1 cellular context compared by ENCODE assay signal in genomic region chr2:3557588-3558204, GRCh38.
TF ChIP-seq lines count a peak whose summit lies in the region.

No MANE protein-coding gene starts in this region.

TF ChIP-seq in HepG2, 621 proteins besides CTCF, POLR2A, EP300 and RAD21 (continues in another document):
- TF ChIP-seq HOXD1 (CRISPR knock-in tag; IDR thresholded peaks at IDR 0.05) (peak; percentile 25; the same call in 1 of the 2 replicates), ZNF552 (CRISPR knock-in tag; IDR thresholded peaks at IDR 0.05; ENCODE audit: borderline replicate concordance) (0 out of 2 replicates have a peak, but pooled peaks have one; percentile 26), RNF2 (conservative IDR thresholded peaks at IDR 0.05; ENCODE audit: low read depth) (no peak), CENPT (CRISPR knock-in tag; IDR thresholded peaks at IDR 0.05; ENCODE audit: low read depth) (peak; percentile 4; the same call in 1 of the 2 replicates), ZNF724P (CRISPR knock-in tag; IDR thresholded peaks at IDR 0.05; ENCODE audit: borderline replicate concordance) (no peak), MAF1 (CRISPR knock-in tag; IDR thresholded peaks at IDR 0.05; ENCODE audit: borderline replicate concordance) (0 out of 2 replicates have a peak, but pooled peaks have one; percentile 59), ZNF550 (CRISPR knock-in tag; IDR thresholded peaks at IDR 0.05; ENCODE audit: borderline replicate concordance) (no peak), ZNF382 (CRISPR knock-in tag; IDR thresholded peaks at IDR 0.05; ENCODE audit: borderline replicate concordance) (no peak), ZKSCAN5 (CRISPR knock-in tag; IDR thresholded peaks at IDR 0.05) (no peak), KLF13 (CRISPR knock-in tag; IDR thresholded peaks at IDR 0.05) (peak; percentile 66; the same call in 1 of the 2 replicates), MEIS2 (CRISPR knock-in tag; IDR thresholded peaks at IDR 0.05) (no peak), ZNF564 (CRISPR knock-in tag; IDR thresholded peaks at IDR 0.05) (peak; percentile 9; the same call in 1 of the 2 replicates), ZHX2 (IDR thresholded peaks at IDR 0.05; ENCODE audit: low read depth) (no peak), ZHX2 (CRISPR knock-in tag; IDR thresholded peaks at IDR 0.05; ENCODE audit: borderline replicate concordance) (0 out of 2 replicates have a peak, but pooled peaks have one; percentile 30), TEF (CRISPR knock-in tag; IDR thresholded peaks at IDR 0.05) (peak; percentile 20; the same call in 1 of the 2 replicates), ZBED4 (CRISPR knock-in tag; IDR thresholded peaks at IDR 0.05; ENCODE audit: borderline replicate concordance) (no peak), ZNF547 (CRISPR knock-in tag; IDR thresholded peaks at IDR 0.05) (no peak), NBN (conservative IDR thresholded peaks at IDR 0.05) (no peak), PRDM15 (CRISPR knock-in tag; IDR thresholded peaks at IDR 0.05) (0 out of 2 replicates have a peak, but pooled peaks have one; percentile 64), ZMYM3 (CRISPR knock-in tag; IDR thresholded peaks at IDR 0.05) (no peak), SMYD3 (CRISPR knock-in tag; IDR thresholded peaks at IDR 0.05) (peak; percentile 5; the same call in 1 of the 2 replicates), HINFP (CRISPR knock-in tag; IDR thresholded peaks at IDR 0.05; ENCODE audit: low read depth) (no peak), LBX2 (CRISPR knock-in tag; IDR thresholded peaks at IDR 0.05; ENCODE audit: borderline replicate concordance) (peak; percentile 63; the same call in 1 of the 2 replicates), FOXA3 (CRISPR knock-in tag; IDR thresholded peaks at IDR 0.05) (no peak), TCF7 (IDR thresholded peaks at IDR 0.05; ENCODE audit: low read depth) (no peak), IRF1 (CRISPR knock-in tag; IDR thresholded peaks at IDR 0.05; ENCODE audit: low read depth) (no peak), ZNF879 (CRISPR knock-in tag; IDR thresholded peaks at IDR 0.05) (0 out of 2 replicates have a peak, but pooled peaks have one; percentile 48), ZSCAN20 (CRISPR knock-in tag; IDR thresholded peaks at IDR 0.05; ENCODE audit: borderline replicate concordance) (peak; percentile 74; the same call in 1 of the 2 replicates), ZNF788 (CRISPR knock-in tag; IDR thresholded peaks at IDR 0.05; ENCODE audit: borderline replicate concordance) (no peak), MYNN (CRISPR knock-in tag; IDR thresholded peaks at IDR 0.05; ENCODE audit: low read depth) (no peak), NFE2L1 (CRISPR knock-in tag; IDR thresholded peaks at IDR 0.05; ENCODE audit: borderline replicate concordance) (0 out of 2 replicates have a peak, but pooled peaks have one; percentile 21), CHD2 (IDR thresholded peaks at IDR 0.05; ENCODE audit: low read depth, low read length) (no peak), NFIC (IDR thresholded peaks at IDR 0.05; ENCODE audit: low read length) (0 out of 2 replicates have a peak, but pooled peaks have one; percentile 20), NKX3-1 (CRISPR knock-in tag; IDR thresholded peaks at IDR 0.05) (0 out of 2 replicates have a peak, but pooled peaks have one; percentile 26), ZNF597 (CRISPR knock-in tag; IDR thresholded peaks at IDR 0.05) (0 out of 2 replicates have a peak, but pooled peaks have one; percentile 18), JUND (CRISPR knock-in tag; IDR thresholded peaks at IDR 0.05) (peak; percentile 41; the same call in 1 of the 2 replicates), ZNF749 (CRISPR knock-in tag; IDR thresholded peaks at IDR 0.05; ENCODE audit: borderline replicate concordance) (0 out of 2 replicates have a peak, but pooled peaks have one; percentile 11), ZNF264 (CRISPR knock-in tag; IDR thresholded peaks at IDR 0.05) (0 out of 2 replicates have a peak, but pooled peaks have one; percentile 0), GPN1 (CRISPR knock-in tag; IDR thresholded peaks at IDR 0.05; ENCODE audit: borderline replicate concordance) (peak; percentile 73; the same call in 1 of the 2 replicates), ZNF160 (CRISPR knock-in tag; IDR thresholded peaks at IDR 0.05) (peak; percentile 51; the same call in 1 of the 2 replicates), TGIF2 (CRISPR knock-in tag; IDR thresholded peaks at IDR 0.05) (no peak; the same call in 1 of the 2 replicates), ATF2 (CRISPR knock-in tag; IDR thresholded peaks at IDR 0.05) (no peak)
